12 cellular contexts compared by ENCODE assay signal in genomic region chr6:116090251-116090650, GRCh38. TPM values are rescaled to one million over a fixed set of nuclear protein-coding genes. Genes with fewer than 3 reads are reported as not detected.
DNase-seq lines count a peak whose midpoint lies in the region; ATAC-seq lines count a peak whose summit lies in the region.
"Had no signal": no experiment of that assay in that cellular context is flagged by ENCODE, and none has a peak within 500 bp of the region (broad histone marks: within the 10 kb centered on the region; RNA-seq: fewer than 3 reads in every experiment).

No MANE protein-coding gene starts in this region.

- peak; percentile 94 to 97 for ATAC-seq in activated T-cell treated with anti-CD3 and anti-CD28 coated beads, Interleukin-2, amount 50 U/mL, for 72 hours (replicated peaks in 1 of 2)
- ATAC-seq in HG02623 (IDR thresholded peaks at IDR 0.05; ENCODE audit: unreplicated experiment) (peak; percentile 55), HG03439 (IDR thresholded peaks at IDR 0.05; ENCODE audit: unreplicated experiment) (peak; percentile 32)
- ATAC-seq: A549, right lobe of liver had no signal

- H3K27me3 Mint-ChIP-seq in activated T-cell treated with anti-CD3 and anti-CD28 coated beads, Interleukin-2, amount 50 U/mL, for 72 hours (ENCODE audit: low read depth), result peaks cover 16% of the 10 kb centered on the region
- no peaks in the 10 kb centered on the region for H3K27me3 Mint-ChIP-seq in activated T-cell treated with anti-CD3 and anti-CD28 coated beads, Interleukin-2, amount 50 U/mL, for 24 hours

- DNase-seq in activated T-cell treated with anti-CD3 and anti-CD28 coated beads, Interleukin-2, amount 50 U/mL, for 72 hours, result peak in 1 of 2 donors; percentile 14
- no peak for DNase-seq in activated T-cell treated with anti-CD3 and anti-CD28 coated beads, Interleukin-2, amount 50 U/mL, for 24 hours
- DNase-seq in effector CD4-positive, alpha-beta T cell, result no peak
- DNase-seq in iPS-NIHi7 (ENCODE audit: extremely low spot score), result no peak
- no peak for DNase-seq in DMS153 (lab: John Stamatoyannopoulos, UW)
- DNase-seq in germinal center (ENCODE audit: low spot score), result no peak
- DNase-seq: DND-41, mesendoderm, right lobe of liver had no signal

- H3K4me1 Mint-ChIP-seq in activated T-cell treated with anti-CD3 and anti-CD28 coated beads, Interleukin-2, amount 50 U/mL, for 72 hours (ENCODE audit: low read depth), result peaks cover 7% of the 10 kb centered on the region
- no peaks in the 10 kb centered on the region for H3K4me1 Mint-ChIP-seq in activated T-cell treated with anti-CD3 and anti-CD28 coated beads, Interleukin-2, amount 50 U/mL, for 24 hours (ENCODE audit: low read depth)

- H3K36me3 Mint-ChIP-seq in activated T-cell treated with anti-CD3 and anti-CD28 coated beads, Interleukin-2, amount 50 U/mL, for 72 hours (ENCODE audit: insufficient read depth in 2 of 2), result no peaks in the 10 kb centered on the region
- no peaks in the 10 kb centered on the region for H3K36me3 Mint-ChIP-seq in activated T-cell treated with anti-CD3 and anti-CD28 coated beads, Interleukin-2, amount 50 U/mL, for 24 hours (ENCODE audit: low read depth)

- peak overlapping the region; percentile 52 for H3K27ac Mint-ChIP-seq in activated T-cell treated with anti-CD3 and anti-CD28 coated beads, Interleukin-2, amount 50 U/mL, for 72 hours
- H3K27ac Mint-ChIP-seq in activated T-cell treated with anti-CD3 and anti-CD28 coated beads, Interleukin-2, amount 50 U/mL, for 24 hours, result no peak overlapping the region

- no peak overlapping the region for H3K4me3 Mint-ChIP-seq in activated T-cell treated with anti-CD3 and anti-CD28 coated beads, Interleukin-2, amount 50 U/mL, for 72 hours
- no peak overlapping the region for H3K4me3 Mint-ChIP-seq in activated T-cell treated with anti-CD3 and anti-CD28 coated beads, Interleukin-2, amount 50 U/mL, for 24 hours

- H3K9me3 Mint-ChIP-seq in activated T-cell treated with anti-CD3 and anti-CD28 coated beads, Interleukin-2, amount 50 U/mL, for 72 hours, result no peaks in the 10 kb centered on the region
- H3K9me3 Mint-ChIP-seq in activated T-cell treated with anti-CD3 and anti-CD28 coated beads, Interleukin-2, amount 50 U/mL, for 24 hours, result no peaks in the 10 kb centered on the region

RNA-seq across cellular contexts. Expression of gene NT5DC1, which starts 10.4 kb away (rescaled TPM):
- total RNA-seq in activated T-cell treated with anti-CD3 and anti-CD28 coated beads, Interleukin-2, amount 50 U/mL, for 72 hours, result 10 to 100 TPM; 49.2 to 55.8 TPM

RNA-seq across cellular contexts. Expression of gene FRK, which starts 29.6 kb away (rescaled TPM):
- total RNA-seq in activated T-cell treated with anti-CD3 and anti-CD28 coated beads, Interleukin-2, amount 50 U/mL, for 72 hours, result under 1 TPM; 0.02 to 0.05 TPM

RNA-seq across cellular contexts. Expression of gene COL10A1, which starts 35.7 kb away (rescaled TPM):
- total RNA-seq in activated T-cell treated with anti-CD3 and anti-CD28 coated beads, Interleukin-2, amount 50 U/mL, for 72 hours, result not detected

Comparison
In these comparisons a context has a peak if more than half of its experiments do, and no peak if none do; other contexts are left out.
1. ATAC-seq: peak in every context shown above with its lines; median percentile 96 in activated T-cell treated with anti-CD3 and anti-CD28 coated beads, Interleukin-2, amount 50 U/mL, for 72 hours; 55 in HG02623; 32 in HG03439.